In genomic region chr17:81566461-81567126, GRCh38 we compare ENCODE assay signal across 8 cellular contexts. TPM values are rescaled to one million over a fixed set of nuclear protein-coding genes. Genes with fewer than 3 reads are reported as not detected.
DNase-seq lines count a peak whose midpoint lies in the region; ATAC-seq, FAIRE-seq and TF ChIP-seq lines count a peak whose summit lies in the region.

No MANE protein-coding gene starts in this region.

- H3K36me3 ChIP-seq in fibroblast of lung (ENCODE audit: control insufficient read depth, insufficient read depth, low read length): peaks cover 34% of the 10 kb centered on the region

- H3K27me3 ChIP-seq in fibroblast of lung (ENCODE audit: control insufficient read depth, insufficient read depth, low read length): no peaks in the 10 kb centered on the region

- in situ Hi-C loops in GM13977 (cut with MboI; ENCODE audit: low pct_unique_long_range_greater_than_20kb, low sequenced_read_pairs, unreplicated experiment): no loop called here

- H2AFZ ChIP-seq in fibroblast of lung (ENCODE audit: low read length): no peak overlapping the region

- peak overlapping the region in 3 of 4 experiments; percentile 5 to 34 (median 20) for H3K4me3 ChIP-seq in fibroblast of lung (replicated peaks in 1 of 4; ENCODE audit: control extremely low read depth in 1 of 4, insufficient read depth in 1 of 4, low read depth in 3 of 4, low read length in 4 of 4)

- peak overlapping the region; percentile 79 for H3K4me2 ChIP-seq in fibroblast of lung (ENCODE audit: extremely low read depth, insufficient read depth, low read length)

- DNase-seq in A172 (ENCODE audit: low spot score): peak; percentile 97
- DNase-seq in HT1080 (ENCODE audit: low read depth): peak; percentile 98
- DNase-seq in RCC 7860 (ENCODE audit: low spot score): peak; percentile 89
- peak; percentile 89 to 98 for DNase-seq in fibroblast of lung (ENCODE audit: low read depth in 2 of 2)
- DNase-seq in pons (ENCODE audit: low spot score): peak; percentile 49
- DNase-seq in GM13977 (ENCODE audit: low spot score): no peak
- DNase-seq in mesenteric fat pad (ENCODE audit: low spot score): no peak

- peak overlapping the region; percentile 55 for H3K27ac ChIP-seq in fibroblast of lung (ENCODE audit: insufficient read depth, low read length)

- H3K79me2 ChIP-seq in fibroblast of lung (ENCODE audit: control insufficient read depth, insufficient read depth, low read length): peaks cover 2% of the 10 kb centered on the region

- peak; percentile 91 for FAIRE-seq in RCC 7860 (lab: Jason Lieb, UNC)

- no peak for ATAC-seq in HG02642 (IDR thresholded peaks at IDR 0.05; ENCODE audit: poor library complexity, unreplicated experiment)

- no peaks in the 10 kb centered on the region for H4K20me1 ChIP-seq in fibroblast of lung (ENCODE audit: control insufficient read depth, extremely low read depth, insufficient read depth, low read length)

- TF ChIP-seq CTCF in fibroblast of lung (conservative IDR thresholded peaks at IDR 0.05 in 1 of 2, IDR thresholded peaks at IDR 0.05 in 1 of 2; ENCODE audit: low read depth in 1 of 2, low read length in 2 of 2): no peak
- TF ChIP-seq CTCF in GM13977 (IDR thresholded peaks at IDR 0.05; ENCODE audit: extremely low read depth, insufficient read depth, missing control alignments): no peak

- peaks cover 32% of the 10 kb centered on the region for H3K4me1 ChIP-seq in fibroblast of lung (ENCODE audit: control insufficient read depth, extremely low read depth, insufficient read depth, low read length)

- H3K9ac ChIP-seq in fibroblast of lung (ENCODE audit: insufficient read depth, low read length): no peak overlapping the region

- H3K9me3 ChIP-seq in fibroblast of lung (ENCODE audit: control insufficient read depth, insufficient read depth, low read depth, low read length): no peaks in the 10 kb centered on the region

RNA-seq across cellular contexts. Expression of gene FAAP100, which starts 14.4 kb away (rescaled TPM):
- total RNA-seq in A172 (2014; rRNA removed; shearing (Covaris generic)): 29.7 and 39.9 TPM in 2 replicates
- 28.7 and 31.6 TPM in 2 replicates for total RNA-seq in HT1080 (2014; rRNA removed; shearing (Covaris generic))
- 18.1 and 19.3 TPM in 2 replicates for polyA plus RNA-seq in HT1080 (2015; cell fraction: cytosol; rRNA removed)
- 58.8 and 66.8 TPM in 2 replicates for polyA plus RNA-seq in HT1080 (2015; cell fraction: nucleus; rRNA removed)
- total RNA-seq in fibroblast of lung (10.4 and 12.6 TPM in 2 replicates), mesenteric fat pad (25.5 TPM)
- polyA plus RNA-seq in fibroblast of lung: 6.7 and 8.1 TPM in 2 replicates
- 13.7 and 19.1 TPM in 2 replicates for polyA plus RNA-seq in fibroblast of lung (2012)
- polyA minus RNA-seq in fibroblast of lung (ENCODE audit: low replicate concordance): 17.6 and 22.4 TPM in 2 replicates

RNA-seq across cellular contexts. Expression of gene FSCN2, which starts 38.4 kb away (rescaled TPM):
- 0.81 and 1.7 TPM in 2 replicates for total RNA-seq in A172 (2014; rRNA removed; shearing (Covaris generic))
- total RNA-seq in HT1080 (2014; rRNA removed; shearing (Covaris generic)): 0.37 and 0.40 TPM in 2 replicates
- not detected in 2 replicates for polyA plus RNA-seq in HT1080 (2015; cell fraction: cytosol; rRNA removed)
- polyA plus RNA-seq in HT1080 (2015; cell fraction: nucleus; rRNA removed): 0.38 and 0.73 TPM in 2 replicates
- total RNA-seq in fibroblast of lung: 1.5 and 2.0 TPM in 2 replicates
- polyA plus RNA-seq in fibroblast of lung: 0.07 and 0.35 TPM in 2 replicates
- 0.21 and 0.73 TPM in 2 replicates for polyA plus RNA-seq in fibroblast of lung (2012)
- 0.39 TPM in 1 of 2 replicates, not detected in the other for polyA minus RNA-seq in fibroblast of lung (ENCODE audit: low replicate concordance)
- total RNA-seq in mesenteric fat pad: 0.39 TPM

RNA-seq across cellular contexts. Expression of gene ACTG1, which starts 54.0 kb away (rescaled TPM):
- 5,134 and 6,456 TPM in 2 replicates for total RNA-seq in A172 (2014; rRNA removed; shearing (Covaris generic))
- total RNA-seq in HT1080 (2014; rRNA removed; shearing (Covaris generic)): 4,314 and 7,335 TPM in 2 replicates
- 7,415 and 8,369 TPM in 2 replicates for polyA plus RNA-seq in HT1080 (2015; cell fraction: cytosol; rRNA removed)
- polyA plus RNA-seq in HT1080 (2015; cell fraction: nucleus; rRNA removed): 6,090 and 6,682 TPM in 2 replicates
- total RNA-seq in fibroblast of lung (5,538 and 6,636 TPM in 2 replicates), mesenteric fat pad (1,641 TPM)
- polyA plus RNA-seq in fibroblast of lung: 8,446 and 8,888 TPM in 2 replicates
- polyA plus RNA-seq in fibroblast of lung (2012): 6,897 and 7,279 TPM in 2 replicates
- 10,903 and 14,156 TPM in 2 replicates for polyA minus RNA-seq in fibroblast of lung (ENCODE audit: low replicate concordance)

Comparison
In these comparisons a context has a peak if more than half of its experiments do, and no peak if none do; other contexts are left out.
1. DNase-seq: peak in A172 (single experiment), HT1080 (single experiment), RCC 7860 (single experiment), fibroblast of lung (2 of 2) and pons (single experiment); none in GM13977 (single experiment) and mesenteric fat pad (single experiment).